7 cellular contexts compared by ENCODE assay signal in the genomic region with DNA sequence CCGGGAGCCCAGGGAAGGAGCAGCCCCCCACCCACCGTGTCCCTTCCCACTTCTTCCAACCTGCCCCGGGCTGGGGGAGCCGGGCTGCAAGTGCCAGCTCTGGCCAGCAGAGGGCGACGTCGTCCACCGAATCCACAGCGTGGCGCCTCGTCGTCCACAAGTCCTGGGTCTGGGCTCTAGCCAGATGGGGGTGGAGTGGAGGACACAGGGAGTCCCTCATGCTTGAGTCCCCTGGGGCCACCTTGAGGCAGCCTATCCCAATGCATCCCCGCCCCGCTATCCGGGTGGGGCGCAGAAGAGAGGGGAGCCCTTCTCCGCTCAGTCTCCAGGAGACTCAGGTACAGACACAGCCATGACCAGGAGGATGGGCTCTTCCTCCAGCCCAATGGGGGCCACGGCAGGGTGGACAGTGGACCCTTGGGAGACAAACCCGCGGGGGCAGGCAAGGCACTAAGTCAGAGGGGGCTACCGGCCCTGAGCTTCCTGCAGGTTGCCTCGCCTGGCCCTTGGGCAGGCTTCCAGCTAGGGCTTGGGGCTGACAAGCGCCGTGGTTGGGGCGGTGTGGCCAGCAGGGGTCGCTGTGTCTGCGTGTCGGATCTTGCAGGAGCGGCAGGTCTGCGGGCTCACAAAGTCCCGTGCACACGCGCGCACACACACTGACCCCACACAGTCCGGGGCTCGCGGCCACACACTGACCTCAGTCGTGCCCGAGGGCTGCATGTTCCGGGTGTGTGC. TPM values are rescaled to one million over a fixed set of nuclear protein-coding genes. Genes with fewer than 3 reads are reported as not detected.
DNase-seq lines count a peak whose midpoint lies in the region; ATAC-seq and TF ChIP-seq lines count a peak whose summit lies in the region.

No MANE protein-coding gene starts in this region.

- DNase-seq in NCI-H345 (lab: John Stamatoyannopoulos, UW) (peak; percentile 64), choroid plexus epithelial cell (ENCODE audit: low read depth) (peak; percentile 90), left kidney (ENCODE audit: low read depth, low spot score) (peak; percentile 92)
- peak; percentile 97 for DNase-seq in activated CD4-positive, alpha-beta T cell treated with anti-CD3 and anti-CD28 coated beads for 36 hours
- DNase-seq in stimulated activated CD4-positive, alpha-beta T cell treated with anti-CD3 and anti-CD28 coated beads, Interleukin-1b, Interleukin-23, amount 100 ng/mL, for 24 hours (ENCODE audit: low read depth in 4 of 4, low spot score in 1 of 4): peak; percentile 88 to 97 (median 90)

- H3K9me3 Mint-ChIP-seq in activated CD4-positive, alpha-beta T cell treated with anti-CD3 and anti-CD28 coated beads for 36 hours (ENCODE audit: low read depth): no peaks in the 10 kb centered on the region

- H3K27me3 Mint-ChIP-seq in activated CD4-positive, alpha-beta T cell treated with anti-CD3 and anti-CD28 coated beads for 36 hours: peaks cover 32% of the 10 kb centered on the region

- peak overlapping the region; percentile 34 for H3K4me3 Mint-ChIP-seq in activated CD4-positive, alpha-beta T cell treated with anti-CD3 and anti-CD28 coated beads for 36 hours

- ATAC-seq in GM18502 (IDR thresholded peaks at IDR 0.05; ENCODE audit: poor library complexity, unreplicated experiment): peak; percentile 66
- peak; percentile 69 for ATAC-seq in HG03159 (IDR thresholded peaks at IDR 0.05; ENCODE audit: unreplicated experiment)
- peak; percentile 92 for ATAC-seq in activated CD4-positive, alpha-beta T cell treated with anti-CD3 and anti-CD28 coated beads for 36 hours

- peak overlapping the region; percentile 46 for H3K4me3 ChIP-seq in choroid plexus epithelial cell (ENCODE audit: low read depth, low read length)

- CTCF ChIA-PET in activated CD4-positive, alpha-beta T cell treated with anti-CD3 and anti-CD28 coated beads for 36 hours (lab: Charles Lee): interaction anchor here (0.6 to 7.1 kb wide), 74 partner anchors 9 to 773 kb away, joined by 3 to 125 read pairs (median 4); partner anchors contain the start of genes AQP2, COX14, RACGAP1 and SMARCD1

- peak; percentile 86 for TF ChIP-seq CTCF in choroid plexus epithelial cell (conservative IDR thresholded peaks at IDR 0.05; ENCODE audit: low read depth, low read length)

- no peaks in the 10 kb centered on the region for H3K4me1 Mint-ChIP-seq in activated CD4-positive, alpha-beta T cell treated with anti-CD3 and anti-CD28 coated beads for 36 hours

- no peak overlapping the region for H3K27ac Mint-ChIP-seq in activated CD4-positive, alpha-beta T cell treated with anti-CD3 and anti-CD28 coated beads for 36 hours

- H3K36me3 Mint-ChIP-seq in activated CD4-positive, alpha-beta T cell treated with anti-CD3 and anti-CD28 coated beads for 36 hours (ENCODE audit: low read depth): no peaks in the 10 kb centered on the region

- POLR2A ChIA-PET in activated CD4-positive, alpha-beta T cell treated with anti-CD3 and anti-CD28 coated beads for 36 hours (lab: Charles Lee): interaction anchor here (0.6 to 1.1 kb wide), 2 partner anchors 26 to 144 kb away, joined by 3 read pairs; partner anchors contain the start of gene COX14

- intact Hi-C loops in activated CD4-positive, alpha-beta T cell treated with anti-CD3 and anti-CD28 coated beads for 36 hours (cut with DNase I, micrococcal nuclease): loop anchor here (1.0 to 2.0 kb wide), 6 partner anchors 22 to 103 kb away; no protein-coding TSS in a partner anchor

RNA-seq across cellular contexts. Expression of gene AQP5, which starts 5.5 kb away (rescaled TPM):
- not detected for total RNA-seq in activated CD4-positive, alpha-beta T cell treated with anti-CD3 and anti-CD28 coated beads for 36 hours

RNA-seq across cellular contexts. Expression of gene AQP6, which starts 5.5 kb away (rescaled TPM):
- not detected for total RNA-seq in activated CD4-positive, alpha-beta T cell treated with anti-CD3 and anti-CD28 coated beads for 36 hours

RNA-seq across cellular contexts. Expression of gene AQP2, which starts 16.7 kb away (rescaled TPM):
- not detected for total RNA-seq in activated CD4-positive, alpha-beta T cell treated with anti-CD3 and anti-CD28 coated beads for 36 hours

RNA-seq across cellular contexts. Expression of gene RACGAP1, which starts 58.1 kb away (rescaled TPM):
- 100 to 1,000 TPM in 1 of 2 experiments, 10 to 100 TPM in 1; 99.7 to 118 TPM for total RNA-seq in activated CD4-positive, alpha-beta T cell treated with anti-CD3 and anti-CD28 coated beads for 36 hours

Comparison
In these comparisons a context has a peak if more than half of its experiments do, and no peak if none do; other contexts are left out.
1. Peak in every context shown above with its lines: DNase-seq, ATAC-seq and H3K4me3 ChIP-seq.